In genomic region chr6:5150676-5151075, GRCh38 we compare ENCODE assay signal across 29 cellular contexts.
A peak's percentile ranks its signal among the peaks of the same experiment; 100 is the strongest.
DNase-seq lines count a peak whose midpoint lies in the region; ATAC-seq, FAIRE-seq and TF ChIP-seq lines count a peak whose summit lies in the region.
"Had no signal": no experiment of that assay in that cellular context is flagged by ENCODE, and none has a peak within 500 bp of the region (broad histone marks: within the 10 kb centered on the region; RNA-seq: fewer than 3 reads in every experiment).

No MANE protein-coding gene starts in this region.

- intact Hi-C loops in HepG2 (cut with micrococcal nuclease; ENCODE audit: unreplicated experiment) (no loop called here), right lobe of liver (cut with DNase I) (no loop called here), mucosa of descending colon (cut with DNase I, micrococcal nuclease) (no loop called here)

- BruUV-seq in HepG2 (replicated peaks; lab: Mats Ljungman, UMichigan) = no TSS peak

- H3K4me1 ChIP-seq in HepG2 (ENCODE audit: insufficient read depth, low read length) (no peaks in the 10 kb centered on the region), right lobe of liver (no peaks in the 10 kb centered on the region), GM23248 (ENCODE audit: insufficient read depth) (peaks cover 22% of the 10 kb centered on the region), mucosa of descending colon (ENCODE audit: low read depth) (peaks cover 6% of the 10 kb centered on the region)
- H3K4me1 ChIP-seq: Caco-2, Peyer's patch had no signal

- DNase-seq in HepG2 (ENCODE audit: low spot score) = no peak
- no peak for DNase-seq in right lobe of liver
- DNase-seq in GM23248 = peak; percentile 36
- no peak for DNase-seq in DMS53 (lab: John Stamatoyannopoulos, UW)
- DNase-seq in mucosa of descending colon = no peak
- DNase-seq: AML-193; Caco-2; CD8-positive, alpha-beta T cell; DMS 273 treated with DMSO at 0.1 percent for 48 hours; DMS79 treated with DMSO at 0.1 percent for 48 hours; HCEC 1CT; KBM-7; MV-4-11; NCI-H1105; NCI-H146; NCI-H1930; NCI-H2107; NCI-H446; NCI-H524 treated with DMSO at 0.1 percent for 48 hours; Peyer's patch; SHP77 treated with DMSO at 0.1 percent for 48 hours; T-helper 2 cell had no signal

- TF ChIP-seq POLR2A in HepG2 (IDR thresholded peaks at IDR 0.05; ENCODE audit: insufficient read depth in 1 of 2, low read depth in 2 of 2, low read length in 2 of 2) (no peak), right lobe of liver (IDR thresholded peaks at IDR 0.05) (no peak)

- in situ Hi-C loops in HepG2 (cut with HindIII; ENCODE audit: extremely low pct_ligation_motif_present, low pct_unique_long_range_greater_than_20kb) (no loop called here), GM23248 (cut with MboI) (no loop called here)

- no peak overlapping the region for H3K4me3 ChIP-seq in HepG2 (replicated peaks in 1 of 3; ENCODE audit: insufficient read depth in 1 of 3, low read depth in 2 of 3, low read length in 3 of 3)
- no peak overlapping the region for H3K4me3 ChIP-seq in right lobe of liver
- H3K4me3 ChIP-seq in GM23248 = no peak overlapping the region
- H3K4me3 ChIP-seq in mucosa of descending colon = no peak overlapping the region
- H3K4me3 ChIP-seq: Peyer's patch had no signal

- no peak overlapping the region for H2AFZ ChIP-seq in HepG2 (ENCODE audit: low read length)
- no peak overlapping the region for H2AFZ ChIP-seq in GM23248

- no peaks in the 10 kb centered on the region for H3K9me2 ChIP-seq in GM23248 (ENCODE audit: insufficient read depth)

- H3K27me3 ChIP-seq in HepG2 (ENCODE audit: control insufficient read depth in 1 of 2, insufficient read depth in 2 of 2, low read length in 2 of 2) (no peaks in the 10 kb centered on the region), right lobe of liver (no peaks in the 10 kb centered on the region), GM23248 (replicated peaks; ENCODE audit: insufficient read depth) (no peaks in the 10 kb centered on the region)
- H3K27me3 ChIP-seq: Peyer's patch had no signal

- H3F3A ChIP-seq in GM23248 (ENCODE audit: insufficient read depth) = peaks cover 21% of the 10 kb centered on the region

- H3K4me2 ChIP-seq in HepG2 (ENCODE audit: low read depth, low read length) (no peak overlapping the region), GM23248 (ENCODE audit: unreplicated experiment) (no peak overlapping the region)

- H4K20me1 ChIP-seq in HepG2 (ENCODE audit: insufficient read depth, low read length) (no peaks in the 10 kb centered on the region), GM23248 (ENCODE audit: insufficient read depth) (no peaks in the 10 kb centered on the region)

- CTCF ChIA-PET in HepG2 (lab: Yijun Ruan, JAX; ENCODE audit: low intra/inter-chr PET ratio, low total read pairs) = no interaction called here

- no peak for TF ChIP-seq CTCF in HepG2 (CRISPR knock-in tag; IDR thresholded peaks at IDR 0.05)
- no peak for TF ChIP-seq CTCF in right lobe of liver (IDR thresholded peaks at IDR 0.05)
- TF ChIP-seq CTCF in VCaP (conservative IDR thresholded peaks at IDR 0.05) = no peak
- TF ChIP-seq CTCF in mucosa of descending colon (IDR thresholded peaks at IDR 0.05) = no peak

- no peak for ATAC-seq in HepG2
- no peak for ATAC-seq in right lobe of liver
- ATAC-seq in GM21717 (IDR thresholded peaks at IDR 0.05; ENCODE audit: unreplicated experiment) = no peak
- no peak for ATAC-seq in GM18870 (IDR thresholded peaks at IDR 0.05; ENCODE audit: unreplicated experiment)
- no peak for ATAC-seq in mucosa of descending colon
- ATAC-seq: CD8-positive, alpha-beta T cell had no signal

- H3K9me3 ChIP-seq in HepG2 (ENCODE audit: low read length) (no peaks in the 10 kb centered on the region), right lobe of liver (no peaks in the 10 kb centered on the region), GM23248 (ENCODE audit: low read depth) (no peaks in the 10 kb centered on the region), mucosa of descending colon (no peaks in the 10 kb centered on the region)
- H3K9me3 ChIP-seq: Caco-2, Peyer's patch had no signal

- 97% methylated on average over 3 of the region's 3 CpGs for WGBS in HepG2 (ENCODE audit: low lambda C conversion rate)
- 96% methylated on average over 3 of the region's 3 CpGs for WGBS in right lobe of liver (ENCODE audit: insufficient coverage, low coverage, low lambda C conversion rate, missing lambda C conversion rate)
- 85 to 88% methylated on average over 3 of the region's 3 CpGs for whole genome bisulfite sequencing in GM23248 (ENCODE audit: low coverage in 1 of 2, low lambda C conversion rate in 2 of 2, missing lambda C conversion rate in 2 of 2), 2 experiments

- H3K79me2 ChIP-seq in HepG2 (ENCODE audit: insufficient read depth, low read length) = no peaks in the 10 kb centered on the region
- 0 out of 2 replicates have a peak, but pooled peaks cover 4% of the 10 kb centered on the region for H3K79me2 ChIP-seq in GM23248 (ENCODE audit: insufficient read depth)

- peak; percentile 39 for FAIRE-seq in HepG2 (lab: Jason Lieb, UNC)
- FAIRE-seq: G401.6, H1 had no signal

- H3K27ac ChIP-seq in HepG2 (ENCODE audit: extremely low read length, insufficient read depth, low read length) = no peak overlapping the region
- no peak overlapping the region for H3K27ac ChIP-seq in right lobe of liver
- H3K27ac ChIP-seq in GM23248 = peak overlapping the region; percentile 93
- peak overlapping the region; percentile 67 for H3K27ac ChIP-seq in VCaP
- H3K27ac ChIP-seq: C4-2B, HL-60, Peyer's patch had no signal

- no peak for TF ChIP-seq RAD21 in HepG2 (CRISPR knock-in tag; IDR thresholded peaks at IDR 0.05)

- 0 out of 5 replicates have a peak, but pooled peaks cover 0 to 2% of the 10 kb centered on the region in 2 experiments for H3K36me3 ChIP-seq in HepG2 (replicated peaks in 1 of 2; ENCODE audit: control insufficient read depth in 1 of 2, insufficient read depth in 2 of 2, low read length in 2 of 2)
- H3K36me3 ChIP-seq in right lobe of liver = no peaks in the 10 kb centered on the region
- no peaks in the 10 kb centered on the region for H3K36me3 ChIP-seq in GM23248 (ENCODE audit: low read depth)
- no peaks in the 10 kb centered on the region for H3K36me3 ChIP-seq in mucosa of descending colon (ENCODE audit: low read depth)
- H3K36me3 ChIP-seq: Peyer's patch had no signal

- H3K9ac ChIP-seq in HepG2 (ENCODE audit: insufficient read depth, low read depth, low read length) = no peak overlapping the region
- H3K9ac ChIP-seq in GM23248 = no peak overlapping the region; the same call in 1 of the 2 replicates

- POLR2A ChIA-PET in HepG2 (lab: Yijun Ruan, JAX) = no interaction called here

- TF ChIP-seq EP300 in HepG2 (IDR thresholded peaks at IDR 0.05; ENCODE audit: low read depth in 2 of 2, low read length in 2 of 2) (no peak), HepG2 (CRISPR knock-in tag; IDR thresholded peaks at IDR 0.05; ENCODE audit: borderline replicate concordance) (no peak)

TF ChIP-seq in HepG2, 621 proteins besides CTCF, POLR2A, EP300 and RAD21:
- TF ChIP-seq MAFF (IDR thresholded peaks at IDR 0.05; ENCODE audit: low read depth, low read length) (peak; percentile 53; the same call in 1 of the 2 replicates), KLF12 (CRISPR knock-in tag; IDR thresholded peaks at IDR 0.05; ENCODE audit: borderline replicate concordance) (no peak), TCF7L2 (IDR thresholded peaks at IDR 0.05; ENCODE audit: low read depth, low read length) (no peak), ZNF552 (CRISPR knock-in tag; IDR thresholded peaks at IDR 0.05; ENCODE audit: borderline replicate concordance) (no peak), ZFAT (CRISPR knock-in tag; conservative IDR thresholded peaks at IDR 0.05) (no peak), ZNF296 (CRISPR knock-in tag; conservative IDR thresholded peaks at IDR 0.05) (no peak), SMARCE1 (IDR thresholded peaks at IDR 0.05; ENCODE audit: borderline replicate concordance) (no peak), GLI4 (CRISPR knock-in tag; IDR thresholded peaks at IDR 0.05; ENCODE audit: borderline replicate concordance) (no peak), FOSL1 (CRISPR knock-in tag; IDR thresholded peaks at IDR 0.05; ENCODE audit: borderline replicate concordance) (no peak), MAFK (conservative IDR thresholded peaks at IDR 0.05 in 1 of 2, IDR thresholded peaks at IDR 0.05 in 1 of 2; ENCODE audit: low read length in 2 of 2) (peak; percentile 59 to 69), MED1 (CRISPR knock-in tag; IDR thresholded peaks at IDR 0.05) (no peak), HMGA1 (CRISPR knock-in tag; conservative IDR thresholded peaks at IDR 0.05) (no peak), ZNF672 (CRISPR knock-in tag; IDR thresholded peaks at IDR 0.05) (no peak), HOXA5 (CRISPR knock-in tag; IDR thresholded peaks at IDR 0.05) (no peak), ZNF557 (CRISPR knock-in tag; IDR thresholded peaks at IDR 0.05) (no peak)

Comparison
In these comparisons a context has a peak if more than half of its experiments do, and no peak if none do; other contexts are left out.
1. H3K27ac ChIP-seq: peak in GM23248 (single experiment) and VCaP (single experiment); none in HepG2 (single experiment) and right lobe of liver (0 of 3).